7 cellular contexts compared by ENCODE assay signal in the genomic region with DNA sequence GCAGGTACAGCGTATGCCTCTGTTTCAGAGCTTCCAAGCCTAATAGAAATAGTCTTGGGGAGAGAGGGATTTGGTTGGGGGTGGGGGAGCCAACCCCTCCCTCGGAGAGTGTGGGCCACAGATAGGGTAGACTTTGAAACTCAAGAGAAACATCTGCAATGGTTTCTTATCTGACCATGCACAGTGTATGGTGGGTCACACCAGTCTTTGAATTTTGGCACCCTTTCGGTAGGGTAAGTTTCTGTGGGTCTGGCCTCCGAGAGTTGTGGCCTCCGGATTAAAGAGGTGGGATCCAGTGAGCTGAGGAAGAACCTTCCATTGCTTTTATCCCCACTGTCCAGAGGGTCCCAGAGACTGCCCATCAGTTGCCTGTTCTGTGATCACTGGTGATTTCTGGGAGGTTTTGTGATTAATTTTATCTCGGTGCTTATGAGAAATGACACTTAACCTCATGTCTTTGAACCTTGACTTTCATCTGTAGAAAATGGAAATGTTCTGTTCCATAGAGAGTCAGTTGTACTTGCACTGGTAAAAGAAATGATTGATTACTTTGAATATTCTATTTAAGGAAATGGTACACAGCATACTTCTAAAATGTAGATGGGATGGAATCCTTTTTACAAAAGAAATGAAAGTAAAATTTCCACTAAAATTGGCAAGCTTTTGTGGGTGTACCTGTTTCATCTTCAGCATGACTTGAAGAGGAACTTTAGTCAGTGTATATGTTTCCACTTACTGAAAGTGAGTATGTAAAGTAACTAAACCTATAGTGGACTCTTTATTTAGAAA.
DNase-seq lines count a peak whose midpoint lies in the region; ATAC-seq and TF ChIP-seq lines count a peak whose summit lies in the region.

No MANE protein-coding gene starts in this region.

- H3F3A ChIP-seq in SK-N-SH (replicated peaks; ENCODE audit: insufficient read depth) = no peaks in the 10 kb centered on the region

- peaks cover 99% of the 10 kb centered on the region for H3K36me3 ChIP-seq in OCI-LY7 (ENCODE audit: insufficient read depth, low read length)
- H3K36me3 ChIP-seq in neutrophil = no peaks in the 10 kb centered on the region
- no peaks in the 10 kb centered on the region for H3K36me3 ChIP-seq in SK-N-SH (replicated peaks in 1 of 2; ENCODE audit: control insufficient read depth in 1 of 2, insufficient read depth in 2 of 2, low read length in 1 of 2)
- no peaks in the 10 kb centered on the region for H3K36me3 ChIP-seq in left ventricle myocardium inferior

- peak overlapping the region; percentile 64 for H3K4me2 ChIP-seq in OCI-LY7 (ENCODE audit: low read length)
- H3K4me2 ChIP-seq in SK-N-SH = no peak overlapping the region

- ATAC-seq in GM19025 (IDR thresholded peaks at IDR 0.05; ENCODE audit: low read depth, unreplicated experiment) (peak; percentile 46), HG02759 (IDR thresholded peaks at IDR 0.05; ENCODE audit: unreplicated experiment) (peak; percentile 42)

- CTCF ChIA-PET in OCI-LY7 (lab: Charles Lee; ENCODE audit: unreplicated experiment) = no interaction called here
- CTCF ChIA-PET in SK-N-SH (lab: Yijun Ruan, JAX) = no interaction called here

- POLR2A ChIA-PET in OCI-LY7 (lab: Charles Lee) (interaction anchor here (0.9 kb wide), 1 partner anchor 12 kb away, joined by 5 read pairs; no protein-coding TSS in a partner anchor), SK-N-SH (lab: Yijun Ruan, JAX) (no interaction called here)

- H2AFZ ChIP-seq in OCI-LY7 (ENCODE audit: low read length) (no peak overlapping the region), SK-N-SH (ENCODE audit: low read depth) (no peak overlapping the region)

- H3K79me2 ChIP-seq in OCI-LY7 (ENCODE audit: insufficient read depth, low read depth, low read length) (peaks cover 100% of the 10 kb centered on the region), SK-N-SH (ENCODE audit: insufficient read depth) (peaks cover 5% of the 10 kb centered on the region; the same call in 1 of the 2 replicates)

- TF ChIP-seq CTCF in OCI-LY7 (conservative IDR thresholded peaks at IDR 0.05; ENCODE audit: low read length) (no peak), neutrophil (IDR thresholded peaks at IDR 0.05) (no peak), SK-N-SH (IDR thresholded peaks at IDR 0.05) (no peak), left ventricle myocardium inferior (IDR thresholded peaks at IDR 0.05; ENCODE audit: borderline replicate concordance) (no peak)

- no TSS peak for BruUV-seq in OCI-LY7 (replicated peaks; lab: Mats Ljungman, UMichigan)

- no peak for DNase-seq in OCI-LY7 (ENCODE audit: low spot score)
- DNase-seq in GM03348 (ENCODE audit: low spot score) = no peak
- DNase-seq in SK-N-SH = no peak
- no peak for DNase-seq in left ventricle myocardium inferior

- intact Hi-C loops in OCI-LY7 (cut with micrococcal nuclease; ENCODE audit: unreplicated experiment) = loop anchor here (2.0 kb wide), 1 partner anchor 62 kb away; a partner anchor contains a TSS
- intact Hi-C loops in left ventricle myocardium inferior (cut with micrococcal nuclease) = no loop called here

- no peak for TF ChIP-seq EP300 in SK-N-SH (IDR thresholded peaks at IDR 0.05; ENCODE audit: borderline replicate concordance in 1 of 2, low read depth in 1 of 2, low read length in 1 of 2)

- TF ChIP-seq RAD21 in SK-N-SH (IDR thresholded peaks at IDR 0.05; ENCODE audit: low read length) = no peak

- H3K9me2 ChIP-seq in OCI-LY7 (ENCODE audit: insufficient read depth, low read length) = no peaks in the 10 kb centered on the region
- no peaks in the 10 kb centered on the region for H3K9me2 ChIP-seq in SK-N-SH

- H3K9me3 ChIP-seq in OCI-LY7 (ENCODE audit: low read length) (no peaks in the 10 kb centered on the region; the same call in 1 of the 2 replicates), neutrophil (no peaks in the 10 kb centered on the region), SK-N-SH (no peaks in the 10 kb centered on the region), left ventricle myocardium inferior (replicated peaks) (no peaks in the 10 kb centered on the region)

- H3K4me3 ChIP-seq in OCI-LY7 (ENCODE audit: low read depth, low read length, poor library complexity, severe bottlenecking) (peak overlapping the region; percentile 15), neutrophil (ENCODE audit: low read depth in 1 of 2, low read length in 1 of 2) (peak overlapping the region in 1 of 2 experiments; percentile 42), SK-N-SH (ENCODE audit: low read depth in 2 of 2, low read length in 1 of 2) (no peak overlapping the region), left ventricle myocardium inferior (no peak overlapping the region)

- H3K27ac ChIP-seq in OCI-LY7 (ENCODE audit: low read depth, low read length, poor library complexity, severe bottlenecking) (peak overlapping the region; percentile 49), neutrophil (peak overlapping the region; percentile 82), SK-N-SH (ENCODE audit: low read depth in 2 of 2, low read length in 1 of 2) (no peak overlapping the region), left ventricle myocardium inferior (replicated peaks) (no peak overlapping the region)

- no peak overlapping the region for H3K9ac ChIP-seq in SK-N-SH

- H3K4me1 ChIP-seq in OCI-LY7 (ENCODE audit: insufficient read depth, low read length, poor library complexity, severe bottlenecking) = peaks cover 76% of the 10 kb centered on the region
- peaks cover 89 to 100% of the 10 kb centered on the region in 2 experiments for H3K4me1 ChIP-seq in neutrophil (ENCODE audit: control insufficient read depth in 1 of 2, insufficient read depth in 1 of 2, low read depth in 1 of 2, low read length in 1 of 2)
- peaks cover 3 to 11% of the 10 kb centered on the region in 2 experiments; a peak in 3 of 4 replicates for H3K4me1 ChIP-seq in SK-N-SH (ENCODE audit: control insufficient read depth in 1 of 2, insufficient read depth in 2 of 2, low read depth in 1 of 2, low read length in 1 of 2)
- peaks cover 64% of the 10 kb centered on the region for H3K4me1 ChIP-seq in left ventricle myocardium inferior

- no peaks in the 10 kb centered on the region for H3K27me3 ChIP-seq in neutrophil
- no peaks in the 10 kb centered on the region for H3K27me3 ChIP-seq in SK-N-SH (ENCODE audit: insufficient read depth)
- no peaks in the 10 kb centered on the region for H3K27me3 ChIP-seq in left ventricle myocardium inferior (ENCODE audit: low read depth)

- H4K20me1 ChIP-seq in OCI-LY7 (ENCODE audit: insufficient read depth, low read length) (peaks cover 64% of the 10 kb centered on the region), SK-N-SH (ENCODE audit: insufficient read depth) (0 out of 2 replicates have a peak, but pooled peaks cover 4% of the 10 kb centered on the region)

- WGBS in SK-N-SH (ENCODE audit: low lambda C conversion rate) = 93% methylated on average over 6 of the region's 6 CpGs

TF ChIP-seq in SK-N-SH, 30 proteins besides CTCF, POLR2A, EP300 and RAD21 (continues in another document):
- no peak for TF ChIP-seq YY1 (IDR thresholded peaks at IDR 0.05; ENCODE audit: low read depth)
- no peak for TF ChIP-seq MEF2A (IDR thresholded peaks at IDR 0.05; ENCODE audit: borderline replicate concordance, low read depth)
- TF ChIP-seq ELF1 (IDR thresholded peaks at IDR 0.05) = no peak
- no peak for TF ChIP-seq TEAD4 (IDR thresholded peaks at IDR 0.05; ENCODE audit: borderline replicate concordance, insufficient read depth)
- TF ChIP-seq POLR2AphosphoS5 (IDR thresholded peaks at IDR 0.05; ENCODE audit: low read depth, low read length) = no peak
- TF ChIP-seq MXI1 (IDR thresholded peaks at IDR 0.05; ENCODE audit: low read depth, low read length) = no peak
- TF ChIP-seq CHD2 (IDR thresholded peaks at IDR 0.05; ENCODE audit: low read length, partially characterized antibody) = no peak
- no peak for TF ChIP-seq SIN3A (IDR thresholded peaks at IDR 0.05; ENCODE audit: borderline replicate concordance, low read depth, low read length)
- TF ChIP-seq, protein P1, sequence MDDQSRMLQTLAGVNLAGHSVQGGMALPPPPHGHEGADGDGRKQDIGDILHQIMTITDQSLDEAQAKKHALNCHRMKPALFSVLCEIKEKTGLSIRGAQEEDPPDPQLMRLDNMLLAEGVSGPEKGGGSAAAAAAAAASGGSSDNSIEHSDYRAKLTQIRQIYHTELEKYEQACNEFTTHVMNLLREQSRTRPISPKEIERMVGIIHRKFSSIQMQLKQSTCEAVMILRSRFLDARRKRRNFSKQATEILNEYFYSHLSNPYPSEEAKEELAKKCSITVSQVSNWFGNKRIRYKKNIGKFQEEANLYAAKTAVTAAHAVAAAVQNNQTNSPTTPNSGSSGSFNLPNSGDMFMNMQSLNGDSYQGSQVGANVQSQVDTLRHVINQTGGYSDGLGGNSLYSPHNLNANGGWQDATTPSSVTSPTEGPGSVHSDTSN (IDR thresholded peaks at IDR 0.05) = no peak
- no peak for TF ChIP-seq GABPA (IDR thresholded peaks at IDR 0.05; ENCODE audit: low read depth)
- TF ChIP-seq EZH2phosphoT487 (IDR thresholded peaks at IDR 0.05; ENCODE audit: borderline replicate concordance, low read depth) = no peak
- TF ChIP-seq, protein P2, sequence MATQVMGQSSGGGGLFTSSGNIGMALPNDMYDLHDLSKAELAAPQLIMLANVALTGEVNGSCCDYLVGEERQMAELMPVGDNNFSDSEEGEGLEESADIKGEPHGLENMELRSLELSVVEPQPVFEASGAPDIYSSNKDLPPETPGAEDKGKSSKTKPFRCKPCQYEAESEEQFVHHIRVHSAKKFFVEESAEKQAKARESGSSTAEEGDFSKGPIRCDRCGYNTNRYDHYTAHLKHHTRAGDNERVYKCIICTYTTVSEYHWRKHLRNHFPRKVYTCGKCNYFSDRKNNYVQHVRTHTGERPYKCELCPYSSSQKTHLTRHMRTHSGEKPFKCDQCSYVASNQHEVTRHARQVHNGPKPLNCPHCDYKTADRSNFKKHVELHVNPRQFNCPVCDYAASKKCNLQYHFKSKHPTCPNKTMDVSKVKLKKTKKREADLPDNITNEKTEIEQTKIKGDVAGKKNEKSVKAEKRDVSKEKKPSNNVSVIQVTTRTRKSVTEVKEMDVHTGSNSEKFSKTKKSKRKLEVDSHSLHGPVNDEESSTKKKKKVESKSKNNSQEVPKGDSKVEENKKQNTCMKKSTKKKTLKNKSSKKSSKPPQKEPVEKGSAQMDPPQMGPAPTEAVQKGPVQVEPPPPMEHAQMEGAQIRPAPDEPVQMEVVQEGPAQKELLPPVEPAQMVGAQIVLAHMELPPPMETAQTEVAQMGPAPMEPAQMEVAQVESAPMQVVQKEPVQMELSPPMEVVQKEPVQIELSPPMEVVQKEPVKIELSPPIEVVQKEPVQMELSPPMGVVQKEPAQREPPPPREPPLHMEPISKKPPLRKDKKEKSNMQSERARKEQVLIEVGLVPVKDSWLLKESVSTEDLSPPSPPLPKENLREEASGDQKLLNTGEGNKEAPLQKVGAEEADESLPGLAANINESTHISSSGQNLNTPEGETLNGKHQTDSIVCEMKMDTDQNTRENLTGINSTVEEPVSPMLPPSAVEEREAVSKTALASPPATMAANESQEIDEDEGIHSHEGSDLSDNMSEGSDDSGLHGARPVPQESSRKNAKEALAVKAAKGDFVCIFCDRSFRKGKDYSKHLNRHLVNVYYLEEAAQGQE (IDR thresholded peaks at IDR 0.05; ENCODE audit: low read depth, low read length) = no peak
- TF ChIP-seq NFIC (IDR thresholded peaks at IDR 0.05; ENCODE audit: borderline replicate concordance) = no peak

Comparison
In these comparisons a context has a peak if more than half of its experiments do, and no peak if none do; other contexts are left out.
1. H3K27ac ChIP-seq: peak in OCI-LY7 (single experiment) and neutrophil (single experiment); none in SK-N-SH (0 of 2) and left ventricle myocardium inferior (single experiment).